In the genomic region with DNA sequence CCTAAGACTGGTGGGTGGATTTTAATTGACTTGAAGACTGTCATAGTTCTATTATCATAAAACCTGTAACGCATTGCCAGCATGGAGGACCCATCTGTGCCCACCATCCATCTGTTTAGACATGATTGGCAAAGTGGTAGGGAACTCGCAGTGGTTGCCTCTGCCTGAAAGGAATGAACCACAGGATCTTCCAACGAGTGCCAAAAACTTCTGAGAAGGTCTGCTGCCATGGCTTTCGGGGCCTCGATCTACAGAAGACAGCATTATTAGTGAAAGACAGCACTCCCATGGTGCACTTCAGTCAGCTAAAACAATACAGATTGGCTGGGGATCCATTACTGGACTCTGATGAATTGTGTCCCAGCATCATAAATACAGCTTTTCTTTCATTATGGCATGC, we compare ENCODE assay signal across 23 cellular contexts.
"Had no signal": no experiment of that assay in that cellular context is flagged by ENCODE, and none has a peak within 500 bp of the region (broad histone marks: within the 10 kb centered on the region; RNA-seq: fewer than 3 reads in every experiment).

No MANE protein-coding gene starts in this region.

- H3K27ac Mint-ChIP-seq: activated CD4-positive, alpha-beta memory T cell treated with anti-CD3 and anti-CD28 coated beads, Interleukin-2, amount 10 ng/mL, durations not matched to agents 7 days and 5 days; activated CD4-positive, alpha-beta T cell treated with anti-CD3 and anti-CD28 coated beads, Interleukin-2, amount 10 ng/mL, durations not matched to agents 7 days and 5 days; activated naive CD4-positive, alpha-beta T cell treated with anti-CD3 and anti-CD28 coated beads, Interleukin-2, amount 10 ng/mL, durations not matched to agents 7 days and 5 days; activated naive CD8-positive, alpha-beta T cell treated with anti-CD3 and anti-CD28 coated beads for 36 hours; activated T-cell treated with anti-CD3 and anti-CD28 coated beads, Interleukin-2, amount 50 U/mL, for 72 hours; activated T-helper 2 cell treated with anti-CD3 and anti-CD28 coated beads, Interferon-gamma antibody, Interleukin-2, Interleukin-4, amounts not matched to agents 10 μg/mL and 5 μg/mL and 100 μg/mL, durations not matched to agents 14 hours and 24 hours and 36 hours had no signal

- H3K9me3 Mint-ChIP-seq: activated CD4-positive, alpha-beta memory T cell treated with anti-CD3 and anti-CD28 coated beads, Interleukin-2, amount 10 ng/mL, durations not matched to agents 7 days and 5 days; activated CD4-positive, alpha-beta T cell treated with anti-CD3 and anti-CD28 coated beads, Interleukin-2, amount 10 ng/mL, durations not matched to agents 7 days and 5 days; activated naive CD4-positive, alpha-beta T cell treated with anti-CD3 and anti-CD28 coated beads, Interleukin-2, amount 10 ng/mL, durations not matched to agents 7 days and 5 days; activated naive CD8-positive, alpha-beta T cell treated with anti-CD3 and anti-CD28 coated beads for 36 hours; activated T-cell treated with anti-CD3 and anti-CD28 coated beads, Interleukin-2, amount 50 U/mL, for 72 hours; activated T-helper 2 cell treated with anti-CD3 and anti-CD28 coated beads, Interferon-gamma antibody, Interleukin-2, Interleukin-4, amounts not matched to agents 10 μg/mL and 5 μg/mL and 100 μg/mL, durations not matched to agents 14 hours and 24 hours and 36 hours had no signal

- H3K4me1 Mint-ChIP-seq: activated CD4-positive, alpha-beta memory T cell treated with anti-CD3 and anti-CD28 coated beads, Interleukin-2, amount 10 ng/mL, durations not matched to agents 7 days and 5 days; activated CD4-positive, alpha-beta T cell treated with anti-CD3 and anti-CD28 coated beads, Interleukin-2, amount 10 ng/mL, durations not matched to agents 7 days and 5 days; activated naive CD4-positive, alpha-beta T cell treated with anti-CD3 and anti-CD28 coated beads, Interleukin-2, amount 10 ng/mL, durations not matched to agents 7 days and 5 days; activated naive CD8-positive, alpha-beta T cell treated with anti-CD3 and anti-CD28 coated beads for 36 hours had no signal

- ATAC-seq: activated T-cell treated with anti-CD3 and anti-CD28 coated beads, Interleukin-2, amount 50 U/mL, for 72 hours; Panc1; Right ventricle myocardium inferior had no signal

- H3K4me3 Mint-ChIP-seq: activated CD4-positive, alpha-beta memory T cell treated with anti-CD3 and anti-CD28 coated beads, Interleukin-2, amount 10 ng/mL, durations not matched to agents 7 days and 5 days; activated CD4-positive, alpha-beta T cell treated with anti-CD3 and anti-CD28 coated beads, Interleukin-2, amount 10 ng/mL, durations not matched to agents 7 days and 5 days; activated naive CD4-positive, alpha-beta T cell treated with anti-CD3 and anti-CD28 coated beads, Interleukin-2, amount 10 ng/mL, durations not matched to agents 7 days and 5 days; activated naive CD8-positive, alpha-beta T cell treated with anti-CD3 and anti-CD28 coated beads for 36 hours; activated T-cell treated with anti-CD3 and anti-CD28 coated beads, Interleukin-2, amount 50 U/mL, for 72 hours had no signal

- H3K27me3 Mint-ChIP-seq: activated CD4-positive, alpha-beta memory T cell treated with anti-CD3 and anti-CD28 coated beads, Interleukin-2, amount 10 ng/mL, durations not matched to agents 7 days and 5 days; activated CD4-positive, alpha-beta T cell treated with anti-CD3 and anti-CD28 coated beads, Interleukin-2, amount 10 ng/mL, durations not matched to agents 7 days and 5 days; activated naive CD4-positive, alpha-beta T cell treated with anti-CD3 and anti-CD28 coated beads, Interleukin-2, amount 10 ng/mL, durations not matched to agents 7 days and 5 days; activated naive CD8-positive, alpha-beta T cell treated with anti-CD3 and anti-CD28 coated beads for 36 hours had no signal

- DNase-seq: activated CD4-positive, alpha-beta memory T cell treated with anti-CD3 and anti-CD28 coated beads, Interleukin-2, amount 10 ng/mL, durations not matched to agents 7 days and 5 days; activated CD4-positive, alpha-beta T cell treated with anti-CD3 and anti-CD28 coated beads, Interleukin-2, amount 10 ng/mL, durations not matched to agents 7 days and 5 days; activated CD4-positive, CD25-positive, alpha-beta regulatory T cell; activated CD8-positive, alpha-beta memory T cell treated with anti-CD3 and anti-CD28 coated beads, Interleukin-2, amount 50 U/mL, for 4 hours; activated gamma-delta T cell treated with Interleukin-2 at 50 U/mL for 16 hours; activated naive CD4-positive, alpha-beta T cell treated with anti-CD3 and anti-CD28 coated beads, Interleukin-2, amount 10 ng/mL, durations not matched to agents 7 days and 5 days; activated naive CD8-positive, alpha-beta T cell treated with anti-CD3 and anti-CD28 coated beads for 36 hours; activated T-cell treated with anti-CD3 and anti-CD28 coated beads, Interleukin-2, amount 50 U/mL, for 72 hours; cortex of kidney; Karpas-422; MM.1S; NCI-H146; NCI-H187 treated with DMSO at 0.1 percent for 48 hours; NCI-H345; NCI-H774; NK-92 treated with Interleukin-12 subunit alpha and Interleukin-12 subunit beta, amount 100 ng/mL, for 24 hours; OCI-M1; RPMI8226; SK-N-SH; T-helper 1 cell had no signal
